12 cellular contexts compared by ENCODE assay signal in genomic region chr11:85699957-85700741, GRCh38. TPM values are rescaled to one million over a fixed set of nuclear protein-coding genes. Genes with fewer than 3 reads are reported as not detected.
DNase-seq lines count a peak whose midpoint lies in the region; ATAC-seq lines count a peak whose summit lies in the region.
"Had no signal": no experiment of that assay in that cellular context is flagged by ENCODE, and none has a peak within 500 bp of the region (broad histone marks: within the 10 kb centered on the region; RNA-seq: fewer than 3 reads in every experiment).

No MANE protein-coding gene starts in this region.

- no peaks in the 10 kb centered on the region for H3K27me3 Mint-ChIP-seq in CD8-positive, alpha-beta memory T cell
- H3K27me3 Mint-ChIP-seq in activated T-helper 1 cell treated with anti-CD3 and anti-CD28 coated beads, Interleukin-12 subunit alpha, Interleukin-12 subunit beta, Interleukin-2, Interleukin-4 antibody, amounts not matched to agents 30 ng/mL and 10 ng/mL and 1 ng/mL, durations not matched to agents 14 hours and 24 hours and 36 hours (ENCODE audit: insufficient read depth): no peaks in the 10 kb centered on the region

- intact Hi-C loops in activated T-helper 1 cell treated with anti-CD3 and anti-CD28 coated beads, Interleukin-12 subunit alpha, Interleukin-12 subunit beta, Interleukin-2, Interleukin-4 antibody, amounts not matched to agents 30 ng/mL and 10 ng/mL and 1 ng/mL, durations not matched to agents 14 hours and 24 hours and 36 hours (cut with micrococcal nuclease): loop anchor here (1.0 to 5.0 kb wide), 5 partner anchors 52 to 247 kb away; partner anchors contain the start of gene TMEM126B
- intact Hi-C loops in Right ventricle myocardium superior (cut with DNase I): loop anchor here (10.0 kb wide), 1 partner anchor 115 kb away; the partner anchor contains the start of gene SYTL2

- POLR2A ChIA-PET in CD8-positive, alpha-beta memory T cell (lab: Charles Lee): interaction anchor here (0.6 to 1.4 kb wide), 5 partner anchors 17 to 560 kb away, joined by 3 to 5 read pairs (median 5); partner anchors contain the start of genes CREBZF and SYTL2

- peak overlapping the region; percentile 14 for H3K4me3 ChIP-seq in CD8-positive, alpha-beta memory T cell (ENCODE audit: low read length)

- H3K9me3 Mint-ChIP-seq in CD8-positive, alpha-beta memory T cell: no peaks in the 10 kb centered on the region
- H3K9me3 Mint-ChIP-seq in activated T-helper 1 cell treated with anti-CD3 and anti-CD28 coated beads, Interleukin-12 subunit alpha, Interleukin-12 subunit beta, Interleukin-2, Interleukin-4 antibody, amounts not matched to agents 30 ng/mL and 10 ng/mL and 1 ng/mL, durations not matched to agents 14 hours and 24 hours and 36 hours: peaks cover 11% of the 10 kb centered on the region

- H3K4me3 Mint-ChIP-seq in CD8-positive, alpha-beta memory T cell: peak overlapping the region; percentile 1 to 63 (median 50)
- H3K4me3 Mint-ChIP-seq in activated T-helper 1 cell treated with anti-CD3 and anti-CD28 coated beads, Interleukin-12 subunit alpha, Interleukin-12 subunit beta, Interleukin-2, Interleukin-4 antibody, amounts not matched to agents 30 ng/mL and 10 ng/mL and 1 ng/mL, durations not matched to agents 14 hours and 24 hours and 36 hours: peak overlapping the region; percentile 45

- DNase-seq in CD8-positive, alpha-beta memory T cell: peak in 1 of 5 donors; percentile 40
- no peak for DNase-seq in activated T-helper 1 cell treated with anti-CD3 and anti-CD28 coated beads, Interleukin-12 subunit alpha, Interleukin-12 subunit beta, Interleukin-2, Interleukin-4 antibody, amounts not matched to agents 30 ng/mL and 10 ng/mL and 1 ng/mL, durations not matched to agents 14 hours and 24 hours and 36 hours (ENCODE audit: low spot score)
- DNase-seq in NCI-H2029 treated with DMSO at 0.1 percent for 48 hours (lab: John Stamatoyannopoulos, UW): no peak
- DNase-seq in cortex of kidney (lab: John Stamatoyannopoulos, UW): no peak
- no peak for DNase-seq in NCI-H2081 treated with DMSO at 0.1 percent for 48 hours (lab: John Stamatoyannopoulos, UW)
- DNase-seq in Right ventricle myocardium superior: no peak
- DNase-seq: left colon; NCI-H748 treated with DMSO at 0.1 percent for 48 hours; stimulated activated CD4-positive, alpha-beta T cell treated with anti-CD3 and anti-CD28 coated beads, Interleukin-12 subunit alpha, Interleukin-12 subunit beta, amount 100 ng/mL, for 4 hours had no signal

- ATAC-seq in GM19438 (IDR thresholded peaks at IDR 0.05; ENCODE audit: low read depth, unreplicated experiment): peak; percentile 94
- peak; percentile 78 for ATAC-seq in HG03045 (IDR thresholded peaks at IDR 0.05; ENCODE audit: unreplicated experiment)
- no peak for ATAC-seq in Right ventricle myocardium superior (ENCODE audit: poor library complexity)
- ATAC-seq: left colon had no signal

- peaks cover 25 to 45% (median 33%) of the 10 kb centered on the region in 3 donors for H3K4me1 Mint-ChIP-seq in CD8-positive, alpha-beta memory T cell
- H3K4me1 Mint-ChIP-seq in activated T-helper 1 cell treated with anti-CD3 and anti-CD28 coated beads, Interleukin-12 subunit alpha, Interleukin-12 subunit beta, Interleukin-2, Interleukin-4 antibody, amounts not matched to agents 30 ng/mL and 10 ng/mL and 1 ng/mL, durations not matched to agents 14 hours and 24 hours and 36 hours (ENCODE audit: low read depth): peaks cover 49% of the 10 kb centered on the region

- H3K9me3 ChIP-seq in CD8-positive, alpha-beta memory T cell (ENCODE audit: low read length): no peaks in the 10 kb centered on the region

- H3K36me3 Mint-ChIP-seq in CD8-positive, alpha-beta memory T cell: peaks cover 9 to 28% (median 12%) of the 10 kb centered on the region in 3 donors
- peaks cover 48% of the 10 kb centered on the region for H3K36me3 Mint-ChIP-seq in activated T-helper 1 cell treated with anti-CD3 and anti-CD28 coated beads, Interleukin-12 subunit alpha, Interleukin-12 subunit beta, Interleukin-2, Interleukin-4 antibody, amounts not matched to agents 30 ng/mL and 10 ng/mL and 1 ng/mL, durations not matched to agents 14 hours and 24 hours and 36 hours (ENCODE audit: low read depth)

- peaks cover 19% of the 10 kb centered on the region for H3K4me1 ChIP-seq in CD8-positive, alpha-beta memory T cell (ENCODE audit: insufficient read depth, low read length)

- CTCF ChIA-PET in CD8-positive, alpha-beta memory T cell (lab: Charles Lee): interaction anchor here (1.6 to 3.0 kb wide), 2 partner anchors 98 to 154 kb away, joined by 3 to 12 read pairs; partner anchors contain the start of gene CCDC83

- no peak overlapping the region for H3K27ac ChIP-seq in CD8-positive, alpha-beta memory T cell (ENCODE audit: low read depth, low read length)
- H3K27ac ChIP-seq: HL-60 had no signal

- H3K36me3 ChIP-seq in CD8-positive, alpha-beta memory T cell (ENCODE audit: insufficient read depth, low read length): no peaks in the 10 kb centered on the region

- peak overlapping the region; percentile 36 to 94 (median 80) for H3K27ac Mint-ChIP-seq in CD8-positive, alpha-beta memory T cell
- H3K27ac Mint-ChIP-seq in activated T-helper 1 cell treated with anti-CD3 and anti-CD28 coated beads, Interleukin-12 subunit alpha, Interleukin-12 subunit beta, Interleukin-2, Interleukin-4 antibody, amounts not matched to agents 30 ng/mL and 10 ng/mL and 1 ng/mL, durations not matched to agents 14 hours and 24 hours and 36 hours: peak overlapping the region; percentile 78

- no peaks in the 10 kb centered on the region for H3K27me3 ChIP-seq in CD8-positive, alpha-beta memory T cell (ENCODE audit: insufficient read depth, low read length, poor library complexity, severe bottlenecking)

RNA-seq across cellular contexts. Expression of gene CCDC89, which starts 14.2 kb away (rescaled TPM):
- under 1 TPM; 0.20 to 0.22 TPM for total RNA-seq in CD8-positive, alpha-beta memory T cell
- polyA plus RNA-seq in CD8-positive, alpha-beta memory T cell: not detected
- total RNA-seq in activated T-helper 1 cell treated with anti-CD3 and anti-CD28 coated beads, Interleukin-12 subunit alpha, Interleukin-12 subunit beta, Interleukin-2, Interleukin-4 antibody, amounts not matched to agents 30 ng/mL and 10 ng/mL and 1 ng/mL, durations not matched to agents 14 hours and 24 hours and 36 hours: 0.39 and 0.62 TPM in 2 replicates
- total RNA-seq in Right ventricle myocardium superior: 0.97 TPM

RNA-seq across cellular contexts. Expression of gene CREBZF, which starts 35.2 kb away (rescaled TPM):
- 10 to 100 TPM; 45.0 to 45.1 TPM for total RNA-seq in CD8-positive, alpha-beta memory T cell
- polyA plus RNA-seq in CD8-positive, alpha-beta memory T cell: 14.7 TPM
- 52.0 and 55.9 TPM in 2 replicates for total RNA-seq in activated T-helper 1 cell treated with anti-CD3 and anti-CD28 coated beads, Interleukin-12 subunit alpha, Interleukin-12 subunit beta, Interleukin-2, Interleukin-4 antibody, amounts not matched to agents 30 ng/mL and 10 ng/mL and 1 ng/mL, durations not matched to agents 14 hours and 24 hours and 36 hours
- 11.2 TPM for total RNA-seq in Right ventricle myocardium superior

RNA-seq across cellular contexts. Expression of gene TMEM126A, which starts 52.4 kb away (rescaled TPM):
- total RNA-seq in CD8-positive, alpha-beta memory T cell: 10 to 100 TPM; 70.0 to 73.0 TPM
- 72.3 TPM for polyA plus RNA-seq in CD8-positive, alpha-beta memory T cell
- 46.0 and 47.7 TPM in 2 replicates for total RNA-seq in activated T-helper 1 cell treated with anti-CD3 and anti-CD28 coated beads, Interleukin-12 subunit alpha, Interleukin-12 subunit beta, Interleukin-2, Interleukin-4 antibody, amounts not matched to agents 30 ng/mL and 10 ng/mL and 1 ng/mL, durations not matched to agents 14 hours and 24 hours and 36 hours
- total RNA-seq in Right ventricle myocardium superior: 76.1 TPM
